In genomic region chr6:12798326-12798725, GRCh38 we compare ENCODE assay signal across 26 cellular contexts.
DNase-seq lines count a peak whose midpoint lies in the region; ATAC-seq, FAIRE-seq and TF ChIP-seq lines count a peak whose summit lies in the region.
"Had no signal": no experiment of that assay in that cellular context is flagged by ENCODE, and none has a peak within 500 bp of the region (broad histone marks: within the 10 kb centered on the region; RNA-seq: fewer than 3 reads in every experiment).

No MANE protein-coding gene starts in this region.

- no peaks in the 10 kb centered on the region for H3K9me3 Mint-ChIP-seq in activated T-helper 1 cell treated with anti-CD3 and anti-CD28 coated beads, Interleukin-12 subunit alpha, Interleukin-12 subunit beta, Interleukin-2, Interleukin-4 antibody, amounts not matched to agents 30 ng/mL and 10 ng/mL and 1 ng/mL, durations not matched to agents 14 hours and 24 hours and 36 hours
- H3K9me3 Mint-ChIP-seq: CD8-positive, alpha-beta memory T cell had no signal

- no peaks in the 10 kb centered on the region for H3K27me3 Mint-ChIP-seq in activated T-helper 1 cell treated with anti-CD3 and anti-CD28 coated beads, Interleukin-12 subunit alpha, Interleukin-12 subunit beta, Interleukin-2, Interleukin-4 antibody, amounts not matched to agents 30 ng/mL and 10 ng/mL and 1 ng/mL, durations not matched to agents 14 hours and 24 hours and 36 hours (ENCODE audit: insufficient read depth)

- FAIRE-seq in bronchial epithelial cell (lab: Jason Lieb, UNC), result no peak
- FAIRE-seq: A204.1, GM12878, GM12892, GM18507 had no signal

- H3K4me3 ChIP-seq in RWPE2 (ENCODE audit: severe bottlenecking) (no peak overlapping the region), bronchial epithelial cell (ENCODE audit: low read depth, low read length) (no peak overlapping the region)
- H3K4me3 ChIP-seq: BLaER1, GM12878 had no signal

- H3K27me3 ChIP-seq in RWPE2 (ENCODE audit: insufficient read depth, poor library complexity, severe bottlenecking) (peaks cover 2% of the 10 kb centered on the region), bronchial epithelial cell (ENCODE audit: control insufficient read depth, insufficient read depth, low read length) (no peaks in the 10 kb centered on the region)
- H3K27me3 ChIP-seq: BE2C, BLaER1 had no signal

- no peak for TF ChIP-seq CTCF in RWPE2 (IDR thresholded peaks at IDR 0.05; ENCODE audit: poor library complexity, severe bottlenecking)
- TF ChIP-seq CTCF in bronchial epithelial cell (IDR thresholded peaks at IDR 0.05; ENCODE audit: insufficient read depth, low read length, severe bottlenecking), result no peak

- H3K4me3 Mint-ChIP-seq in activated T-helper 1 cell treated with anti-CD3 and anti-CD28 coated beads, Interleukin-12 subunit alpha, Interleukin-12 subunit beta, Interleukin-2, Interleukin-4 antibody, amounts not matched to agents 30 ng/mL and 10 ng/mL and 1 ng/mL, durations not matched to agents 14 hours and 24 hours and 36 hours, result no peak overlapping the region
- H3K4me3 Mint-ChIP-seq: CD14-positive monocyte; CD4-positive, alpha-beta memory T cell; CD4-positive, CD25-positive, alpha-beta regulatory T cell; CD8-positive, alpha-beta memory T cell had no signal

- H3K27ac ChIP-seq in RWPE2 (ENCODE audit: poor library complexity, severe bottlenecking), result no peak overlapping the region
- H3K27ac ChIP-seq: BLaER1 had no signal

- H3K4me1 Mint-ChIP-seq in activated T-helper 1 cell treated with anti-CD3 and anti-CD28 coated beads, Interleukin-12 subunit alpha, Interleukin-12 subunit beta, Interleukin-2, Interleukin-4 antibody, amounts not matched to agents 30 ng/mL and 10 ng/mL and 1 ng/mL, durations not matched to agents 14 hours and 24 hours and 36 hours (ENCODE audit: low read depth), result no peaks in the 10 kb centered on the region
- H3K4me1 Mint-ChIP-seq: CD14-positive monocyte; CD4-positive, alpha-beta memory T cell; CD4-positive, CD25-positive, alpha-beta regulatory T cell; CD8-positive, alpha-beta memory T cell had no signal

- peak; percentile 33; the same call in 1 of the 3 replicates for ATAC-seq in RWPE2 (ENCODE audit: low read depth)
- ATAC-seq: GM12878 had no signal

- no peak for DNase-seq in RWPE2 (ENCODE audit: low spot score)
- DNase-seq in bronchial epithelial cell (ENCODE audit: low read depth), result peak; percentile 76
- DNase-seq in stimulated activated CD4-positive, alpha-beta T cell treated with anti-CD3 and anti-CD28 coated beads, Interleukin-2, amount 100 ng/mL, for 24 hours, result no peak
- no peak for DNase-seq in activated T-helper 1 cell treated with anti-CD3 and anti-CD28 coated beads, Interleukin-12 subunit alpha, Interleukin-12 subunit beta, Interleukin-2, Interleukin-4 antibody, amounts not matched to agents 30 ng/mL and 10 ng/mL and 1 ng/mL, durations not matched to agents 14 hours and 24 hours and 36 hours (ENCODE audit: low spot score)
- no peak for DNase-seq in occipital lobe (lab: John Stamatoyannopoulos, UW)
- DNase-seq: 8988T; ACHN; BE2C; C1 segment of cervical spinal cord; CD4-positive, alpha-beta memory T cell; CD4-positive, CD25-positive, alpha-beta regulatory T cell; CD8-positive, alpha-beta memory T cell; COR-L47; DMS 273 treated with DMSO at 0.1 percent for 48 hours; DMS153; DMS53; DMS79; DND-41; EL; GDM1 had no signal

- no peak overlapping the region for H3K27ac Mint-ChIP-seq in activated T-helper 1 cell treated with anti-CD3 and anti-CD28 coated beads, Interleukin-12 subunit alpha, Interleukin-12 subunit beta, Interleukin-2, Interleukin-4 antibody, amounts not matched to agents 30 ng/mL and 10 ng/mL and 1 ng/mL, durations not matched to agents 14 hours and 24 hours and 36 hours
- H3K27ac Mint-ChIP-seq: CD14-positive monocyte; CD4-positive, CD25-positive, alpha-beta regulatory T cell; CD8-positive, alpha-beta memory T cell had no signal

- H3K9me3 ChIP-seq in RWPE2 (ENCODE audit: severe bottlenecking), result no peaks in the 10 kb centered on the region
- H3K9me3 ChIP-seq: BE2C, BLaER1 had no signal

- H3K36me3 ChIP-seq in RWPE2 (ENCODE audit: low read depth) (no peaks in the 10 kb centered on the region), bronchial epithelial cell (ENCODE audit: control insufficient read depth, insufficient read depth, low read length) (no peaks in the 10 kb centered on the region)
- H3K36me3 ChIP-seq: BE2C, BLaER1 had no signal

- no peaks in the 10 kb centered on the region for H3K36me3 Mint-ChIP-seq in activated T-helper 1 cell treated with anti-CD3 and anti-CD28 coated beads, Interleukin-12 subunit alpha, Interleukin-12 subunit beta, Interleukin-2, Interleukin-4 antibody, amounts not matched to agents 30 ng/mL and 10 ng/mL and 1 ng/mL, durations not matched to agents 14 hours and 24 hours and 36 hours (ENCODE audit: low read depth)
- H3K36me3 Mint-ChIP-seq: CD14-positive monocyte; CD4-positive, alpha-beta memory T cell; CD4-positive, CD25-positive, alpha-beta regulatory T cell; CD8-positive, alpha-beta memory T cell had no signal

- intact Hi-C loops in activated T-helper 1 cell treated with anti-CD3 and anti-CD28 coated beads, Interleukin-12 subunit alpha, Interleukin-12 subunit beta, Interleukin-2, Interleukin-4 antibody, amounts not matched to agents 30 ng/mL and 10 ng/mL and 1 ng/mL, durations not matched to agents 14 hours and 24 hours and 36 hours (cut with micrococcal nuclease), result no loop called here

- H3K4me1 ChIP-seq in RWPE2 (ENCODE audit: insufficient read depth, poor library complexity, severe bottlenecking), result no peaks in the 10 kb centered on the region
- H3K4me1 ChIP-seq: BE2C, BLaER1 had no signal
